In genomic region chr1:27784664-27785063, GRCh38 we compare ENCODE assay signal across 25 cellular contexts. TPM values are rescaled to one million over a fixed set of nuclear protein-coding genes. Genes with fewer than 3 reads are reported as not detected.
DNase-seq lines count a peak whose midpoint lies in the region; ATAC-seq, FAIRE-seq and TF ChIP-seq lines count a peak whose summit lies in the region.
"Had no signal": no experiment of that assay in that cellular context is flagged by ENCODE, and none has a peak within 500 bp of the region (broad histone marks: within the 10 kb centered on the region; RNA-seq: fewer than 3 reads in every experiment).

No MANE protein-coding gene starts in this region.

- no peak overlapping the region for H3K27ac ChIP-seq in CD4-positive, alpha-beta T cell (ENCODE audit: low read depth, low read length)
- H3K27ac ChIP-seq in lower lobe of right lung (peak overlapping the region; percentile 26), upper lobe of left lung (peak overlapping the region; percentile 32 to 87 (median 80)), sigmoid colon (no peak overlapping the region)
- H3K27ac ChIP-seq: KMS-11 had no signal

- H3K4me3 ChIP-seq in lower lobe of right lung (no peak overlapping the region), upper lobe of left lung (no peak overlapping the region), sigmoid colon (no peak overlapping the region)
- H3K4me3 ChIP-seq: GM12878, GM23338 had no signal

- no peak for DNase-seq in CD4-positive, alpha-beta T cell
- no peak for DNase-seq in effector memory CD8-positive, alpha-beta T cell
- DNase-seq in lower lobe of right lung = no peak
- no peak for DNase-seq in upper lobe of left lung
- no peak for DNase-seq in sigmoid colon
- no peak for DNase-seq in frontal cortex (ENCODE audit: low spot score in 2 of 2)
- DNase-seq: COR-L47; EL; GDM1; H9; NCI-H1048; NCI-H1417; NCI-H1694; NCI-H2029 treated with DMSO at 0.1 percent for 48 hours; NCI-H446 treated with DMSO at 0.1 percent for 48 hours; NCI-H526; NCI-H82; NK-92 treated with Interleukin-12 subunit alpha and Interleukin-12 subunit beta, amount 100 ng/mL, for 24 hours; RPMI8226; SHP77 had no signal

- H3K4me3 Mint-ChIP-seq in CD4-positive, alpha-beta T cell = no peak overlapping the region
- no peak overlapping the region for H3K4me3 Mint-ChIP-seq in effector memory CD8-positive, alpha-beta T cell
- H3K4me3 Mint-ChIP-seq: GM23338, H9 had no signal

- POLR2A ChIA-PET in CD4-positive, alpha-beta T cell (lab: Charles Lee) = interaction anchor here (0.7 to 1.4 kb wide), 2 partner anchors 12 to 402 kb away, joined by 3 to 5 read pairs; partner anchors contain the start of genes CD164L2 and STX12

- TF ChIP-seq POLR2A in upper lobe of left lung (IDR thresholded peaks at IDR 0.05) (no peak), sigmoid colon (IDR thresholded peaks at IDR 0.05) (no peak)

- peak overlapping the region; percentile 8 for H3K27ac Mint-ChIP-seq in CD4-positive, alpha-beta T cell
- H3K27ac Mint-ChIP-seq in effector memory CD8-positive, alpha-beta T cell = peak overlapping the region; percentile 27 to 58
- H3K27ac Mint-ChIP-seq: GM23338, H9 had no signal

- H3K4me1 Mint-ChIP-seq in CD4-positive, alpha-beta T cell (ENCODE audit: low read depth) = peaks cover 39% of the 10 kb centered on the region
- H3K4me1 Mint-ChIP-seq in effector memory CD8-positive, alpha-beta T cell (ENCODE audit: low read depth in 2 of 2) = peaks cover 7 to 25% of the 10 kb centered on the region in 2 donors
- H3K4me1 Mint-ChIP-seq: GM23338, H9 had no signal

- intact Hi-C loops in CD4-positive, alpha-beta T cell (cut with DNase I, micrococcal nuclease) = no loop called here
- intact Hi-C loops in lower lobe of right lung (cut with DNase I) = no loop called here
- intact Hi-C loops in sigmoid colon (cut with DNase I) = no loop called here

- H3K27me3 ChIP-seq in CD4-positive, alpha-beta T cell (ENCODE audit: control insufficient read depth, insufficient read depth, low read length) = no peaks in the 10 kb centered on the region
- H3K27me3 ChIP-seq in lower lobe of right lung (ENCODE audit: low read depth) (no peaks in the 10 kb centered on the region), upper lobe of left lung (no peaks in the 10 kb centered on the region), sigmoid colon (no peaks in the 10 kb centered on the region)

- TF ChIP-seq EP300 in upper lobe of left lung (IDR thresholded peaks at IDR 0.05) (no peak), sigmoid colon (IDR thresholded peaks at IDR 0.05) (no peak)

- WGBS in upper lobe of left lung, 2 donors = 90 to 96% methylated on average over 1 of the region's 1 CpG
- 98 to 100% methylated on average over 1 of the region's 1 CpG for WGBS in sigmoid colon, 2 donors

- H3K36me3 ChIP-seq in lower lobe of right lung = peaks cover 16% of the 10 kb centered on the region
- peaks cover 0 to 14% (median 4%) of the 10 kb centered on the region in 4 donors for H3K36me3 ChIP-seq in upper lobe of left lung
- H3K36me3 ChIP-seq in sigmoid colon = peaks cover 0 to 6% (median under 1%) of the 10 kb centered on the region in 4 donors

- TF ChIP-seq CTCF in CD4-positive, alpha-beta T cell (IDR thresholded peaks at IDR 0.05) = no peak
- TF ChIP-seq CTCF in lower lobe of right lung (IDR thresholded peaks at IDR 0.05) (no peak), upper lobe of left lung (IDR thresholded peaks at IDR 0.05) (no peak), sigmoid colon (IDR thresholded peaks at IDR 0.05) (no peak)

- H3K9me3 ChIP-seq in CD4-positive, alpha-beta T cell (ENCODE audit: control insufficient read depth, low read length) = no peaks in the 10 kb centered on the region
- no peaks in the 10 kb centered on the region for H3K9me3 ChIP-seq in lower lobe of right lung
- H3K9me3 ChIP-seq in upper lobe of left lung = no peaks in the 10 kb centered on the region
- no peaks in the 10 kb centered on the region for H3K9me3 ChIP-seq in sigmoid colon

- peaks cover 24% of the 10 kb centered on the region for H3K36me3 Mint-ChIP-seq in CD4-positive, alpha-beta T cell (ENCODE audit: low read depth)
- peaks cover 10% of the 10 kb centered on the region for H3K36me3 Mint-ChIP-seq in effector memory CD8-positive, alpha-beta T cell (ENCODE audit: insufficient read depth)

- H3K9me3 Mint-ChIP-seq in CD4-positive, alpha-beta T cell = no peaks in the 10 kb centered on the region
- no peaks in the 10 kb centered on the region for H3K9me3 Mint-ChIP-seq in effector memory CD8-positive, alpha-beta T cell
- H3K9me3 Mint-ChIP-seq: GM23338, H9 had no signal

- CTCF ChIA-PET in CD4-positive, alpha-beta T cell (lab: Charles Lee) = no interaction called here

- no peaks in the 10 kb centered on the region for H3K27me3 Mint-ChIP-seq in CD4-positive, alpha-beta T cell
- H3K27me3 Mint-ChIP-seq in effector memory CD8-positive, alpha-beta T cell = no peaks in the 10 kb centered on the region

- FAIRE-seq in frontal cortex (lab: Jason Lieb, UNC) = no peak
- FAIRE-seq: GM12878, HTR-8/SVneo had no signal

- H3K4me1 ChIP-seq in lower lobe of right lung (peaks cover 83% of the 10 kb centered on the region), upper lobe of left lung (peaks cover 60 to 86% (median 74%) of the 10 kb centered on the region in 4 donors), sigmoid colon (peaks cover 0 to 35% (median 3%) of the 10 kb centered on the region in 4 donors)

- no peak for ATAC-seq in CD4-positive, alpha-beta T cell (ENCODE audit: poor library complexity)
- no peak for ATAC-seq in effector memory CD8-positive, alpha-beta T cell (replicated peaks)
- no peak for ATAC-seq in lower lobe of right lung
- ATAC-seq in upper lobe of left lung (ENCODE audit: low FRiP score in 2 of 2) = no peak
- no peak for ATAC-seq in GM18861 (IDR thresholded peaks at IDR 0.05; ENCODE audit: unreplicated experiment)
- ATAC-seq: GM12878, GM23338 had no signal

RNA-seq across cellular contexts. Expression of gene STX12, which starts 11.6 kb away (rescaled TPM):
- 10 to 100 TPM; 20.3 to 22.7 TPM for total RNA-seq in CD4-positive, alpha-beta T cell
- total RNA-seq in lower lobe of right lung (91.0 TPM), upper lobe of left lung (100 to 1,000 TPM in 2 of 6 donors, 10 to 100 TPM in 4; 47.1 to 107 (median 88.2) TPM), sigmoid colon (10 to 100 TPM; 54.0 to 63.8 (median 58.8) TPM), frontal cortex (175 TPM)
- 10 to 100 TPM; 38.5 to 78.6 (median 46.8) TPM for polyA plus RNA-seq in sigmoid colon

RNA-seq across cellular contexts. Expression of gene PPP1R8, which starts 45.9 kb away (rescaled TPM):
- total RNA-seq in CD4-positive, alpha-beta T cell = 10 to 100 TPM; 14.8 to 15.7 TPM
- total RNA-seq in lower lobe of right lung (31.3 TPM), upper lobe of left lung (10 to 100 TPM; 12.7 to 36.0 (median 29.9) TPM), sigmoid colon (10 to 100 TPM; 25.8 to 37.5 (median 36.1) TPM), frontal cortex (80.7 TPM)
- polyA plus RNA-seq in sigmoid colon = 10 to 100 TPM; 31.2 to 31.8 (median 31.7) TPM

RNA-seq across cellular contexts. Expression of gene FAM76A, which starts 58.9 kb away (rescaled TPM):
- 10 to 100 TPM; 26.0 to 28.7 TPM for total RNA-seq in CD4-positive, alpha-beta T cell
- total RNA-seq in lower lobe of right lung (18.0 TPM), upper lobe of left lung (10 to 100 TPM; 10.9 to 50.3 (median 21.2) TPM), sigmoid colon (10 to 100 TPM; 11.9 to 24.3 (median 19.1) TPM), frontal cortex (20.0 TPM)
- polyA plus RNA-seq in sigmoid colon = 1 to 10 TPM; 3.6 to 5.3 (median 4.6) TPM

Comparison
In these comparisons a context has a peak if more than half of its experiments do, and no peak if none do; other contexts are left out.
1. H3K27ac ChIP-seq: peak in lower lobe of right lung (single experiment) and upper lobe of left lung (4 of 4); none in CD4-positive, alpha-beta T cell (single experiment) and sigmoid colon (0 of 4).